Comparison of ENCODE assay signal across 11 cellular contexts in the genomic region with DNA sequence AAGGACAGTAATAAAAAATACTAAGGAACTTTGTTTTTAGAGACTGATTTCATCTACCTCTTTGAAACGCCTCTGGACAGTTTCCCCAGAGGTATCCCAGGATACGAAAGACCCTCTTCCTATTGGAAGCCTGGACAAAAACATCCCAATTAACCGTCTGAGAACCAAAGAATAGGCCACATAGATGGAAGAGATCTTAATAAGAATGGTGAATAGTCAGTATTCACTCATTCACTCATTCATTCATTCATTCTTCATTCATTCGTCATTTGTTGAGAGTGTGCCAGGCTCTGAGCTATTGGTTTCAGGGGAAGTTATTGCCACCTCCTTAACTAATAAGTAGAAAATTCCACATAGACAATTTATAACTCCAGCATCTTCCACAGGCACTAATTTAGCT.
"Had no signal": no experiment of that assay in that cellular context is flagged by ENCODE, and none has a peak within 500 bp of the region (broad histone marks: within the 10 kb centered on the region; RNA-seq: fewer than 3 reads in every experiment).

No MANE protein-coding gene starts in this region.

- FAIRE-seq: H1, H54 had no signal

- H3K4me2 ChIP-seq: GM23338 had no signal

- H3K4me1 ChIP-seq: HAP-1 had no signal

- H3K36me3 ChIP-seq: HAP-1 had no signal

- H3K9me3 ChIP-seq: HAP-1 had no signal

- ATAC-seq: GM23338, HCT116 had no signal

- DNase-seq: GM23248, GOT3, H7, H9, HCEC 1CT, HFFc6 had no signal

- H3K27ac ChIP-seq: GM23248 had no signal

- H2AFZ ChIP-seq: GM23248, GM23338 had no signal

- H3K4me3 ChIP-seq: GM23248, GM23338, HAP-1 had no signal

- H3K9ac ChIP-seq: GM23248 had no signal
